In genomic region chr1:41447995-41448770, GRCh38 we compare ENCODE assay signal across 16 cellular contexts. TPM values are rescaled to one million over a fixed set of nuclear protein-coding genes. Genes with fewer than 3 reads are reported as not detected.
DNase-seq lines count a peak whose midpoint lies in the region; ATAC-seq, FAIRE-seq and TF ChIP-seq lines count a peak whose summit lies in the region.
"Had no signal": no experiment of that assay in that cellular context is flagged by ENCODE, and none has a peak within 500 bp of the region (broad histone marks: within the 10 kb centered on the region; RNA-seq: fewer than 3 reads in every experiment).

No MANE protein-coding gene starts in this region.

- H3K4me3 ChIP-seq in breast epithelium (no peak overlapping the region), Panc1 (ENCODE audit: low read depth in 2 of 2, low read length in 2 of 2) (no peak overlapping the region), kidney (ENCODE audit: low read length in 2 of 2) (no peak overlapping the region)

- in situ Hi-C loops in Panc1 (cut with HindIII; ENCODE audit: low pct_unique_long_range_greater_than_20kb, low sequenced_read_pairs), result no loop called here

- FAIRE-seq in kidney (lab: Jason Lieb, UNC), result no peak
- FAIRE-seq: islet of Langerhans had no signal

- intact Hi-C loops in breast epithelium (cut with DNase I; ENCODE audit: low total_unique reads) (no loop called here), MCF 10A (cut with micrococcal nuclease) (no loop called here), Panc1 (cut with micrococcal nuclease; ENCODE audit: unreplicated experiment) (no loop called here), kidney (cut with DNase I) (no loop called here)

- peak; percentile 36; the same call in 1 of the 2 replicates for ATAC-seq in Panc1
- peak; percentile 25 for ATAC-seq in esophagus mucosa
- no peak for ATAC-seq in HG02610 (IDR thresholded peaks at IDR 0.05; ENCODE audit: unreplicated experiment)
- ATAC-seq: PC-3, T-cell had no signal

- H3K36me3 ChIP-seq in breast epithelium (no peaks in the 10 kb centered on the region), Panc1 (ENCODE audit: control insufficient read depth, insufficient read depth, low read length) (no peaks in the 10 kb centered on the region), kidney (ENCODE audit: control insufficient read depth in 1 of 2, insufficient read depth in 2 of 2, low read length in 2 of 2) (no peaks in the 10 kb centered on the region)

- no peak overlapping the region for H3K9ac ChIP-seq in kidney (ENCODE audit: low read length in 2 of 2)

- no peak overlapping the region for H3K4me3 Mint-ChIP-seq in MCF 10A (ENCODE audit: unreplicated experiment)
- H3K4me3 Mint-ChIP-seq in type B pancreatic cell, result peak overlapping the region; percentile 1
- H3K4me3 Mint-ChIP-seq: activated naive CD4-positive, alpha-beta T cell treated with anti-CD3 and anti-CD28 coated beads, Interleukin-2, amount 50 U/mL, for 24 hours; central memory CD8-positive, alpha-beta T cell; H9; T-cell had no signal

- H3K27ac Mint-ChIP-seq in MCF 10A (ENCODE audit: low read depth, unreplicated experiment) (no peak overlapping the region), type B pancreatic cell (peak overlapping the region; percentile 62)
- H3K27ac Mint-ChIP-seq: activated naive CD4-positive, alpha-beta T cell treated with anti-CD3 and anti-CD28 coated beads, Interleukin-2, amount 50 U/mL, for 24 hours; progenitor cell of endocrine pancreas; T-cell had no signal

- no peak for TF ChIP-seq POLR2A in breast epithelium (IDR thresholded peaks at IDR 0.05)

- H3K4me1 Mint-ChIP-seq in MCF 10A (ENCODE audit: insufficient read depth, unreplicated experiment) (peaks cover 36% of the 10 kb centered on the region), type B pancreatic cell (ENCODE audit: unreplicated experiment) (peaks cover 29% of the 10 kb centered on the region)
- H3K4me1 Mint-ChIP-seq: activated naive CD4-positive, alpha-beta T cell treated with anti-CD3 and anti-CD28 coated beads, Interleukin-2, amount 50 U/mL, for 24 hours; central memory CD8-positive, alpha-beta T cell; T-cell had no signal

- CTCF ChIA-PET in MCF 10A (lab: Yijun Ruan, JAX) (interaction anchor here (0.7 to 1.3 kb wide), 2 partner anchors 44 to 213 kb away, joined by 3 read pairs; no protein-coding TSS in a partner anchor), Panc1 (lab: Charles Lee) (no interaction called here)

- H3K4me1 ChIP-seq in breast epithelium (peaks cover 2 to 12% of the 10 kb centered on the region in 2 donors), Panc1 (ENCODE audit: control insufficient read depth, insufficient read depth, low read length) (no peaks in the 10 kb centered on the region; the same call in 1 of the 2 replicates), kidney (ENCODE audit: control insufficient read depth in 1 of 2, insufficient read depth in 1 of 2, low read depth in 1 of 2, low read length in 2 of 2) (no peaks in the 10 kb centered on the region)

- BruUV-seq in MCF 10A (replicated peaks; lab: Mats Ljungman, UMichigan), result no TSS peak
- no TSS peak for BruUV-seq in Panc1 (replicated peaks; lab: Mats Ljungman, UMichigan)

- DNase-seq in breast epithelium (ENCODE audit: low spot score in 2 of 2), result peak in 1 of 2 donors; percentile 80
- no peak for DNase-seq in MCF 10A (ENCODE audit: unreplicated experiment)
- no peak for DNase-seq in Panc1 (ENCODE audit: low read depth, low spot score)
- no peak for DNase-seq in type B pancreatic cell (ENCODE audit: extremely low spot score, unreplicated experiment)
- no peak for DNase-seq in Ammon's horn (ENCODE audit: low spot score)
- DNase-seq in kidney, result no peak
- DNase-seq: activated CD4-positive, alpha-beta T cell treated with anti-CD3 and anti-CD28 coated beads for 4 hours; H9; PC-3; T-cell had no signal

- H3K27me3 Mint-ChIP-seq in MCF 10A (ENCODE audit: insufficient read depth, unreplicated experiment), result no peaks in the 10 kb centered on the region
- peaks cover 4% of the 10 kb centered on the region for H3K27me3 Mint-ChIP-seq in type B pancreatic cell

- TF ChIP-seq CTCF in breast epithelium (IDR thresholded peaks at IDR 0.05) (no peak), MCF 10A (IDR thresholded peaks at IDR 0.05; ENCODE audit: unreplicated experiment) (no peak), Panc1 (IDR thresholded peaks at IDR 0.05) (no peak), type B pancreatic cell (conservative IDR thresholded peaks at IDR 0.05) (no peak), kidney (IDR thresholded peaks at IDR 0.05; ENCODE audit: borderline replicate concordance, extremely low read depth, insufficient read depth) (no peak)

- H3K27me3 ChIP-seq in breast epithelium (no peaks in the 10 kb centered on the region), Panc1 (ENCODE audit: control insufficient read depth, insufficient read depth, low read length) (no peaks in the 10 kb centered on the region)

- POLR2A ChIA-PET in MCF 10A (lab: Yijun Ruan, JAX), result interaction anchor here (0.8 to 3.9 kb wide), 3 partner anchors 29 to 48 kb away, joined by 3 to 17 read pairs (median 5); partner anchors contain the start of gene EDN2
- POLR2A ChIA-PET in Panc1 (lab: Charles Lee), result no interaction called here

- peak overlapping the region; percentile 52 to 61 for H3K27ac ChIP-seq in breast epithelium
- no peak overlapping the region for H3K27ac ChIP-seq in Panc1 (ENCODE audit: low read length)
- H3K27ac ChIP-seq in kidney (ENCODE audit: low read depth in 2 of 2, low read length in 2 of 2), result no peak overlapping the region

- H3K9me3 ChIP-seq in breast epithelium, result peaks cover 0 to 7% of the 10 kb centered on the region in 2 donors
- H3K9me3 ChIP-seq in Panc1 (ENCODE audit: control insufficient read depth, insufficient read depth, low read depth, low read length), result peaks cover 4% of the 10 kb centered on the region; the same call in 1 of the 2 replicates
- peaks cover 2 to 9% of the 10 kb centered on the region in 2 donors for H3K9me3 ChIP-seq in kidney (ENCODE audit: control insufficient read depth in 1 of 2, low read length in 2 of 2)

- H3K36me3 Mint-ChIP-seq in MCF 10A (ENCODE audit: insufficient read depth, unreplicated experiment), result no peaks in the 10 kb centered on the region
- H3K36me3 Mint-ChIP-seq in type B pancreatic cell, result no peaks in the 10 kb centered on the region
- H3K36me3 Mint-ChIP-seq: T-cell had no signal

- H3K9me3 Mint-ChIP-seq in MCF 10A (ENCODE audit: unreplicated experiment) (no peaks in the 10 kb centered on the region), type B pancreatic cell (no peaks in the 10 kb centered on the region)
- H3K9me3 Mint-ChIP-seq: activated naive CD4-positive, alpha-beta T cell treated with anti-CD3 and anti-CD28 coated beads, Interleukin-2, amount 50 U/mL, for 24 hours; central memory CD8-positive, alpha-beta T cell had no signal

RNA-seq across cellular contexts. Expression of gene EDN2, which starts 36.3 kb away (rescaled TPM):
- total RNA-seq in breast epithelium (1 to 10 TPM in 2 of 3 donors, not detected in 1; 2.3 to 3.8 TPM), MCF 10A (2022) (0.58 and 0.66 TPM in 2 replicates), Panc1 (2021; ENCODE audit: unreplicated experiment) (not detected), esophagus mucosa (4.7 TPM), type B pancreatic cell (ENCODE audit: low replicate concordance) (0.24 and 1.0 TPM in 2 replicates), kidney (2.9 TPM)
- polyA plus RNA-seq in Panc1 (2012; ENCODE audit: insufficient read length), result 0.24 TPM
- polyA plus RNA-seq in kidney (ENCODE audit: insufficient read depth, low read depth, low replicate concordance), result 2.3 TPM
- total RNA-seq: progenitor cell of endocrine pancreas, T-cell had no signal

Comparison
In these comparisons a context has a peak if more than half of its experiments do, and no peak if none do; other contexts are left out.
1. H3K27ac ChIP-seq: peak in breast epithelium (2 of 2); none in Panc1 (single experiment) and kidney (0 of 2).